ENCODE assay signal across 9 cellular contexts in the genomic region with DNA sequence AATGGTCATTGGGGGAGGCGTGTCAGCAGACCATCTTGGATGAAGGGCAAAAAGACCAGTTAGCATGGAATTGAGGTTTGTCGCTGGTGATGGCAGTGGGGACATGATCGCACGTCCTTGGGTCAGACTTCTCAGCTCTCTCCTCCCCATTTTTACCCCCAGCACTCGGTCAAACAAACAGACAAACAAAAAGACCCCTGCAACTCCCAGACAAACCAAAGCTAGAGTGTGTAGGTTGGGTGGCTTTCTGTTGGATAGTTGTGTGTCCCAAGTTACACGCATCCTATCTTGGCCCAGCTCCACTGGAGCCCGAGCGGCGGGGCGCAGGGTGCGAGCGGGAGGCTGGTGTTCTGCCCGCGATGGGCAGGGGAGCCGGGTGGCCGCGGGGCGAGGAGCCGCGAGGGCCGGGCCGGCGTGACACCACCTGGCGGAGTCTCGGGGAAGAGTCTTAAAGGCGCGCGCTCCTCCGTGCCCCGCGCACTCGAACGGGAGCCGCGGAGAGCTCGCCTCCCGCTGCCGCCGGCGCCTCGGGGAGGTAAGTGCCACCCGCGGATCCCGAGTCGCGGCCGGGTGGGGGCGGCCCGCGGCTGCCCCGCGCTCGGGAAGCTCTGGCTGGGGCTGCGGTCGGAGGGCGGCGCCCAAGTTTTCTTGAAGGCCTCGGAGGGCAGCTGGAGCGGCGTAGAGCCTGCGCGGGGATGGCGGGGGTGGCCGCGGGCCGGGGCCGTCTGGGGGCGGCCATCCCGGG. TPM values are rescaled to one million over a fixed set of nuclear protein-coding genes. Genes with fewer than 3 reads are reported as not detected.
A peak's percentile ranks its signal among the peaks of the same experiment; 100 is the strongest.
DNase-seq lines count a peak whose midpoint lies in the region; ATAC-seq and TF ChIP-seq lines count a peak whose summit lies in the region.
"Had no signal": no experiment of that assay in that cellular context is flagged by ENCODE, and none has a peak within 500 bp of the region (broad histone marks: within the 10 kb centered on the region; RNA-seq: fewer than 3 reads in every experiment).

No MANE protein-coding gene starts in this region.

- POLR2A ChIA-PET in activated CD4-positive, alpha-beta T cell treated with anti-CD3 and anti-CD28 coated beads, Interleukin-2, amount 10 ng/mL, durations not matched to agents 7 days and 5 days (lab: Charles Lee) = interaction anchor here (0.7 kb wide), 1 partner anchor 225 kb away, joined by 5 read pairs; no protein-coding TSS in a partner anchor

- whole genome bisulfite sequencing in GM23248 (ENCODE audit: low coverage in 1 of 2, low lambda C conversion rate in 2 of 2, missing lambda C conversion rate in 2 of 2), 2 experiments = 1 to 3% methylated on average over 25 to 38 of the region's 69 CpGs

- H3K9me2 ChIP-seq in GM23248 (ENCODE audit: insufficient read depth) = no peaks in the 10 kb centered on the region

- no peaks in the 10 kb centered on the region for H3K9me3 Mint-ChIP-seq in activated CD4-positive, alpha-beta T cell treated with anti-CD3 and anti-CD28 coated beads, Interleukin-2, amount 10 ng/mL, durations not matched to agents 7 days and 5 days

- H3K9me3 ChIP-seq in GM23248 (ENCODE audit: low read depth) (no peaks in the 10 kb centered on the region), cardiac muscle cell (ENCODE audit: low read depth) (no peaks in the 10 kb centered on the region)

- peak overlapping the region; percentile 59 for H3K4me3 ChIP-seq in GM23248
- H3K4me3 ChIP-seq in cardiac muscle cell = peak overlapping the region; percentile 28

- TF ChIP-seq CTCF in cardiac muscle cell (IDR thresholded peaks at IDR 0.05; ENCODE audit: low read depth, low read length) = peak; percentile 18

- DNase-seq in GM23248 = peak; percentile 60
- peak; percentile 18 for DNase-seq in activated CD4-positive, alpha-beta T cell treated with anti-CD3 and anti-CD28 coated beads, Interleukin-2, amount 10 ng/mL, durations not matched to agents 7 days and 5 days
- DNase-seq in cardiac muscle cell (ENCODE audit: low read depth in 1 of 2, low spot score in 1 of 2) = peak; percentile 18 to 37
- peak; percentile 66 for DNase-seq in retina
- DNase-seq in globus pallidus (ENCODE audit: low spot score) = no peak

- in situ Hi-C loops in GM23248 (cut with MboI) = no loop called here

- H3K27ac ChIP-seq in GM23248 = no peak overlapping the region
- H3K27ac ChIP-seq in cardiac muscle cell = no peak overlapping the region
- H3K27ac ChIP-seq: epithelial cell of prostate had no signal

- H2AFZ ChIP-seq in GM23248 = peak overlapping the region; percentile 14; the same call in 1 of the 2 replicates

- H3K27me3 ChIP-seq in GM23248 (replicated peaks; ENCODE audit: insufficient read depth) (peaks cover 45% of the 10 kb centered on the region), cardiac muscle cell (peaks cover 96% of the 10 kb centered on the region)

- H3K4me1 Mint-ChIP-seq in activated CD4-positive, alpha-beta T cell treated with anti-CD3 and anti-CD28 coated beads, Interleukin-2, amount 10 ng/mL, durations not matched to agents 7 days and 5 days = peaks cover 13% of the 10 kb centered on the region

- CTCF ChIA-PET in activated CD4-positive, alpha-beta T cell treated with anti-CD3 and anti-CD28 coated beads, Interleukin-2, amount 10 ng/mL, durations not matched to agents 7 days and 5 days (lab: Charles Lee) = interaction anchor here (0.6 to 1.8 kb wide), 6 partner anchors 18 to 153 kb away, joined by 3 to 4 read pairs (median 3); a partner anchor contains a TSS

- H3K9ac ChIP-seq in GM23248 = no peak overlapping the region

- H4K20me1 ChIP-seq in GM23248 (ENCODE audit: insufficient read depth) = no peaks in the 10 kb centered on the region

- peak overlapping the region; percentile 43 for H3K4me3 Mint-ChIP-seq in activated CD4-positive, alpha-beta T cell treated with anti-CD3 and anti-CD28 coated beads, Interleukin-2, amount 10 ng/mL, durations not matched to agents 7 days and 5 days

- no peaks in the 10 kb centered on the region for H3F3A ChIP-seq in GM23248 (ENCODE audit: insufficient read depth)

- H3K36me3 Mint-ChIP-seq in activated CD4-positive, alpha-beta T cell treated with anti-CD3 and anti-CD28 coated beads, Interleukin-2, amount 10 ng/mL, durations not matched to agents 7 days and 5 days (ENCODE audit: low read depth) = peaks cover 1% of the 10 kb centered on the region

- H3K4me2 ChIP-seq in GM23248 (ENCODE audit: unreplicated experiment) = peak overlapping the region; percentile 57

- H3K36me3 ChIP-seq in GM23248 (ENCODE audit: low read depth) = no peaks in the 10 kb centered on the region
- no peaks in the 10 kb centered on the region for H3K36me3 ChIP-seq in cardiac muscle cell

- H3K79me2 ChIP-seq in GM23248 (ENCODE audit: insufficient read depth) = no peaks in the 10 kb centered on the region

- peaks cover 74% of the 10 kb centered on the region for H3K27me3 Mint-ChIP-seq in activated CD4-positive, alpha-beta T cell treated with anti-CD3 and anti-CD28 coated beads, Interleukin-2, amount 10 ng/mL, durations not matched to agents 7 days and 5 days

- no peak for ATAC-seq in GM18517 (IDR thresholded peaks at IDR 0.05; ENCODE audit: unreplicated experiment)
- no peak for ATAC-seq in GM21447 (IDR thresholded peaks at IDR 0.05; ENCODE audit: unreplicated experiment)
- no peak for ATAC-seq in HG02798 (IDR thresholded peaks at IDR 0.05; ENCODE audit: poor library complexity, unreplicated experiment)

- H3K4me1 ChIP-seq in GM23248 (ENCODE audit: insufficient read depth) (no peaks in the 10 kb centered on the region), cardiac muscle cell (ENCODE audit: low read depth) (no peaks in the 10 kb centered on the region)

- peak overlapping the region; percentile 16 for H3K27ac Mint-ChIP-seq in activated CD4-positive, alpha-beta T cell treated with anti-CD3 and anti-CD28 coated beads, Interleukin-2, amount 10 ng/mL, durations not matched to agents 7 days and 5 days

RNA-seq across cellular contexts. Expression of a gene that starts 18.5 kb away (rescaled TPM):
- total RNA-seq in GM23248 (2014; rRNA removed; shearing (Covaris generic)) = 0.11 TPM in 1 of 2 replicates, not detected in the other
- polyA plus RNA-seq in GM23248 (2016; fragmentation: Nextera tagmentation; extraction: Ambion mirVana) = 0.06 and 0.21 TPM in 2 replicates
- total RNA-seq in activated CD4-positive, alpha-beta T cell treated with anti-CD3 and anti-CD28 coated beads, Interleukin-2, amount 10 ng/mL, durations not matched to agents 7 days and 5 days = under 1 TPM; 0.02 to 0.10 TPM
- 0.21 and 0.60 TPM in 2 replicates for total RNA-seq in cardiac muscle cell
- polyA plus RNA-seq in cardiac muscle cell = 0.10 and 0.16 TPM in 2 replicates

RNA-seq across cellular contexts. Expression of a gene that starts 37.3 kb away (rescaled TPM):
- total RNA-seq in GM23248 (2014; rRNA removed; shearing (Covaris generic)) = 0.11 TPM in 1 of 2 replicates, not detected in the other
- polyA plus RNA-seq in GM23248 (2016; fragmentation: Nextera tagmentation; extraction: Ambion mirVana) (not detected in 2 replicates), cardiac muscle cell (0.09 and 0.38 TPM in 2 replicates)
- total RNA-seq in activated CD4-positive, alpha-beta T cell treated with anti-CD3 and anti-CD28 coated beads, Interleukin-2, amount 10 ng/mL, durations not matched to agents 7 days and 5 days = 10 to 100 TPM; 73.4 to 77.6 TPM
- 0.09 and 0.28 TPM in 2 replicates for total RNA-seq in cardiac muscle cell

Comparison
In these comparisons a context has a peak if more than half of its experiments do, and no peak if none do; other contexts are left out.
1. RNA of a gene that starts 37.3 kb away (total RNA-seq): 73.4 to 77.6 TPM in activated CD4-positive, alpha-beta T cell treated with anti-CD3 and anti-CD28 coated beads, Interleukin-2, amount 10 ng/mL, durations not matched to agents 7 days and 5 days; 0.11 TPM in GM23248 and 0.09 to 0.28 TPM in cardiac muscle cell; every median in the first group is over 10 times any median in the second.